7 cellular contexts compared by ENCODE assay signal in the genomic region with DNA sequence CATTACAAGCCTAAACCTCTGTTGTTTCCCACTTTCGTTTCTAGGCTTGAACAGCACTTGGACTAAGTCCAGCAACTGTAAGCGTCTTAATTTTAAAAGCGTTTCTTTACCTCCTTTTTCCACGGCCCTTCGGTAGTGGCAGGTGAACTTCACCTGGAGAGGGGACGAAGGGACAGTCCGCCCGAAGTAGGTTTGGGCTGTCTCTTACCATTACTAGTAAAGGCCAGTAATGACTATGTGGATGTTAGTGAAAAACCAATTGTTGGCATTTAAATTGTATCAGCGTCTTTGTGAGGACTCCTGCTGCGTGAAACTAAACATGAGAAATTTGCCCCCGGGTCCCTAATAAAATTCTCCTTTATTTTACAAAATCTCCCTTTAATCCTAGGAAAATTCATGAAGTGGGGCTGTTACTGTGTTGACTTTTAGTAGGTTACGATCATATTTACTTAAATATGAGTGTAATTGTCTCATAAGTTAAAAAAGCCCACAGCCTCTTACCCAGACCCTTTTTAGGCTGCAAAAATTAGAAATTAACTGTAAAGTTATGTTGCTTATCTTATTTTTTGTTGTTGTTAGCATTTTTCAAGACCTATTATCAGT. TPM values are rescaled to one million over a fixed set of nuclear protein-coding genes. Genes with fewer than 3 reads are reported as not detected.
DNase-seq lines count a peak whose midpoint lies in the region; ATAC-seq and TF ChIP-seq lines count a peak whose summit lies in the region.

No MANE protein-coding gene starts in this region.

- peaks cover 26 to 65% (median 51%) of the 10 kb centered on the region in 4 donors for H3K4me1 Mint-ChIP-seq in naive thymus-derived CD8-positive, alpha-beta T cell

- H3K4me2 ChIP-seq in PC-9 = peak overlapping the region; percentile 93

- peaks cover 41% of the 10 kb centered on the region for H3K79me2 ChIP-seq in PC-9 (ENCODE audit: low read depth)

- CTCF ChIA-PET in PC-9 (lab: Charles Lee) = no interaction called here

- TF ChIP-seq CTCF in PC-9 (conservative IDR thresholded peaks at IDR 0.05) = no peak
- TF ChIP-seq CTCF in epithelial cell of esophagus (IDR thresholded peaks at IDR 0.05; ENCODE audit: insufficient read depth, low read depth, low read length, missing control alignments) = no peak

- H3K4me3 ChIP-seq in PC-9 = peak overlapping the region; percentile 67
- H3K4me3 ChIP-seq in epithelial cell of esophagus (ENCODE audit: low read length) = peak overlapping the region; percentile 100

- H3K27me3 Mint-ChIP-seq in naive thymus-derived CD8-positive, alpha-beta T cell = no peaks in the 10 kb centered on the region

- POLR2A ChIA-PET in PC-9 (lab: Charles Lee; ENCODE audit: unreplicated experiment) = no interaction called here
- POLR2A ChIA-PET in naive thymus-derived CD8-positive, alpha-beta T cell (lab: Charles Lee) = interaction anchor here (1.3 to 7.4 kb wide), 20 partner anchors 12 to 140 kb away, joined by 4 to 113 read pairs (median 16); a partner anchor contains a TSS

- peak overlapping the region; percentile 77 to 99 (median 96) for H3K4me3 Mint-ChIP-seq in naive thymus-derived CD8-positive, alpha-beta T cell

- peak overlapping the region; percentile 87 for H2AFZ ChIP-seq in PC-9

- no peaks in the 10 kb centered on the region for H4K20me1 ChIP-seq in PC-9 (ENCODE audit: insufficient read depth)

- H3K9me2 ChIP-seq in PC-9 (ENCODE audit: insufficient read depth) = no peaks in the 10 kb centered on the region

- DNase-seq in PC-9 (peak in 1 of 2 experiments; percentile 2), epithelial cell of esophagus (ENCODE audit: low read depth) (peak; percentile 47), SW 1271 (lab: John Stamatoyannopoulos, UW) (no peak), AG08396 (ENCODE audit: low spot score) (no peak), AG20443 (ENCODE audit: low spot score) (no peak)
- DNase-seq in naive thymus-derived CD8-positive, alpha-beta T cell = no peak

- H3K27ac ChIP-seq in PC-9 = no peak overlapping the region; the same call in 1 of the 2 replicates

- no peaks in the 10 kb centered on the region for H3K9me3 ChIP-seq in PC-9 (ENCODE audit: insufficient read depth, low read depth)

- peak; percentile 4 for ATAC-seq in GM21619 (IDR thresholded peaks at IDR 0.05; ENCODE audit: unreplicated experiment)
- peak in 1 of 2 donors; percentile 4 for ATAC-seq in naive thymus-derived CD8-positive, alpha-beta T cell

- H3K9me3 Mint-ChIP-seq in naive thymus-derived CD8-positive, alpha-beta T cell = no peaks in the 10 kb centered on the region

- no peaks in the 10 kb centered on the region for H3K27me3 ChIP-seq in PC-9 (ENCODE audit: insufficient read depth, low read depth)

- no peaks in the 10 kb centered on the region for H3K36me3 ChIP-seq in PC-9 (ENCODE audit: low read depth)

- BruUV-seq in PC-9 (replicated peaks; lab: Mats Ljungman, UMichigan) = TSS peak; percentile 40

- H3K27ac Mint-ChIP-seq in naive thymus-derived CD8-positive, alpha-beta T cell = peak overlapping the region; percentile 97 to 99 (median 99)

- intact Hi-C loops in PC-9 (cut with micrococcal nuclease; ENCODE audit: unreplicated experiment) = loop anchor here (10.0 kb wide), 2 partner anchors 79 to 131 kb away; no protein-coding TSS in a partner anchor

- peaks cover 28% of the 10 kb centered on the region for H3K4me1 ChIP-seq in PC-9 (replicated peaks; ENCODE audit: insufficient read depth)

- H3K36me3 Mint-ChIP-seq in naive thymus-derived CD8-positive, alpha-beta T cell = peaks cover 10 to 38% (median 23%) of the 10 kb centered on the region in 3 donors

- no peaks in the 10 kb centered on the region; the same call in 1 of the 2 replicates for H3F3A ChIP-seq in PC-9 (ENCODE audit: insufficient read depth, low read depth)

RNA-seq across cellular contexts. Expression of a gene that starts 1.0 kb away (rescaled TPM):
- 136 and 155 TPM in 2 replicates for total RNA-seq in PC-9 (2021)
- total RNA-seq in naive thymus-derived CD8-positive, alpha-beta T cell = 100 to 1,000 TPM; 733 to 793 TPM
- 1,000 to 10,000 TPM; 1,063 to 1,292 (median 1,234) TPM for polyA plus RNA-seq in naive thymus-derived CD8-positive, alpha-beta T cell
